31 cellular contexts compared by ENCODE assay signal in genomic region chr2:147808520-147808919, GRCh38.
"Had no signal": no experiment of that assay in that cellular context is flagged by ENCODE, and none has a peak within 500 bp of the region (broad histone marks: within the 10 kb centered on the region; RNA-seq: fewer than 3 reads in every experiment).

No MANE protein-coding gene starts in this region.

- H3K4me3 ChIP-seq: esophagus squamous epithelium, gastroesophageal sphincter had no signal

- H3K27me3 ChIP-seq: brain microvascular endothelial cell, esophagus squamous epithelium, gastroesophageal sphincter had no signal

- H3K36me3 Mint-ChIP-seq: activated naive CD4-positive, alpha-beta T cell treated with anti-CD3 and anti-CD28 coated beads, Interleukin-2, amount 10 ng/mL, durations not matched to agents 7 days and 5 days; activated naive CD4-positive, alpha-beta T cell treated with anti-CD3 and anti-CD28 coated beads, Interleukin-2, amount 50 U/mL, for 72 hours; activated naive CD8-positive, alpha-beta T cell treated with anti-CD3 and anti-CD28 coated beads, Interleukin-2, amount 10 ng/mL, durations not matched to agents 7 days and 5 days; WTC11 had no signal

- H3K9me3 Mint-ChIP-seq: activated CD4-positive, alpha-beta T cell treated with anti-CD3 and anti-CD28 coated beads, Interleukin-2, amount 10 ng/mL, durations not matched to agents 7 days and 5 days; activated naive CD4-positive, alpha-beta T cell treated with anti-CD3 and anti-CD28 coated beads, Interleukin-2, amount 10 ng/mL, durations not matched to agents 7 days and 5 days; activated naive CD4-positive, alpha-beta T cell treated with anti-CD3 and anti-CD28 coated beads, Interleukin-2, amount 50 U/mL, for 72 hours; activated T-cell treated with anti-CD3 and anti-CD28 coated beads, Interleukin-2, amount 50 U/mL, for 24 hours; activated T-cell treated with anti-CD3 and anti-CD28 coated beads, Interleukin-2, amount 50 U/mL, for 72 hours; WTC11 had no signal

- H3K36me3 ChIP-seq: brain microvascular endothelial cell, esophagus squamous epithelium, gastroesophageal sphincter had no signal

- H3K4me3 Mint-ChIP-seq: activated CD4-positive, alpha-beta memory T cell treated with anti-CD3 and anti-CD28 coated beads, Interleukin-2, amount 10 ng/mL, durations not matched to agents 7 days and 5 days; activated CD4-positive, alpha-beta T cell treated with anti-CD3 and anti-CD28 coated beads, Interleukin-2, amount 10 ng/mL, durations not matched to agents 7 days and 5 days; activated naive CD4-positive, alpha-beta T cell treated with anti-CD3 and anti-CD28 coated beads, Interleukin-2, amount 10 ng/mL, durations not matched to agents 7 days and 5 days; activated naive CD8-positive, alpha-beta T cell treated with anti-CD3 and anti-CD28 coated beads, Interleukin-2, amount 10 ng/mL, durations not matched to agents 7 days and 5 days; activated T-cell treated with anti-CD3 and anti-CD28 coated beads, Interleukin-2, amount 50 U/mL, for 24 hours; activated T-cell treated with anti-CD3 and anti-CD28 coated beads, Interleukin-2, amount 50 U/mL, for 72 hours; WTC11 had no signal

- FAIRE-seq: bronchial epithelial cell, colon, endometrium, endothelial cell of umbilical vein, TTC549 had no signal

- H3K27ac ChIP-seq: brain microvascular endothelial cell, epithelial cell of prostate, gastroesophageal sphincter, VCaP had no signal

- H3K4me1 ChIP-seq: gastroesophageal sphincter had no signal

- DNase-seq: activated CD4-positive, alpha-beta memory T cell treated with anti-CD3 and anti-CD28 coated beads, Interleukin-2, amount 10 ng/mL, durations not matched to agents 7 days and 5 days; activated CD4-positive, alpha-beta T cell treated with anti-CD3 and anti-CD28 coated beads for 1 hour; activated CD4-positive, alpha-beta T cell treated with anti-CD3 and anti-CD28 coated beads for 4 hours; activated CD4-positive, alpha-beta T cell treated with anti-CD3 and anti-CD28 coated beads, Interleukin-2, amount 10 ng/mL, durations not matched to agents 7 days and 5 days; activated CD4-positive, alpha-beta T cell treated with anti-CD3 and anti-CD28 coated beads, Interleukin-2, amount 50 U/mL, for 4 hours; activated CD8-positive, alpha-beta memory T cell treated with anti-CD3 and anti-CD28 coated beads, Interleukin-2, amount 50 U/mL, for 48 hours; activated gamma-delta T cell; activated naive CD4-positive, alpha-beta T cell; activated naive CD4-positive, alpha-beta T cell treated with anti-CD3 and anti-CD28 coated beads, Interleukin-2, amount 10 ng/mL, durations not matched to agents 7 days and 5 days; activated naive CD8-positive, alpha-beta T cell treated with anti-CD3 and anti-CD28 coated beads, Interleukin-2, amount 10 ng/mL, durations not matched to agents 7 days and 5 days; activated T-cell treated with anti-CD3 and anti-CD28 coated beads for 4 hours; activated T-cell treated with anti-CD3 and anti-CD28 coated beads, Interleukin-2, amount 50 U/mL, for 24 hours; activated T-cell treated with anti-CD3 and anti-CD28 coated beads, Interleukin-2, amount 50 U/mL, for 72 hours; anterior cingulate cortex; brain microvascular endothelial cell; cortex of kidney; dermis blood vessel endothelial cell; effector CD8-positive, alpha-beta T cell; esophagus squamous epithelium; foreskin melanocyte; T-helper 2 cell had no signal

- H3K27me3 Mint-ChIP-seq: activated CD4-positive, alpha-beta memory T cell treated with anti-CD3 and anti-CD28 coated beads, Interleukin-2, amount 10 ng/mL, durations not matched to agents 7 days and 5 days; activated naive CD8-positive, alpha-beta T cell treated with anti-CD3 and anti-CD28 coated beads, Interleukin-2, amount 10 ng/mL, durations not matched to agents 7 days and 5 days; activated T-cell treated with anti-CD3 and anti-CD28 coated beads, Interleukin-2, amount 50 U/mL, for 24 hours had no signal

- H3K27ac Mint-ChIP-seq: activated CD4-positive, alpha-beta memory T cell treated with anti-CD3 and anti-CD28 coated beads, Interleukin-2, amount 10 ng/mL, durations not matched to agents 7 days and 5 days; activated CD4-positive, alpha-beta T cell treated with anti-CD3 and anti-CD28 coated beads, Interleukin-2, amount 10 ng/mL, durations not matched to agents 7 days and 5 days; activated naive CD4-positive, alpha-beta T cell treated with anti-CD3 and anti-CD28 coated beads, Interleukin-2, amount 10 ng/mL, durations not matched to agents 7 days and 5 days; activated naive CD4-positive, alpha-beta T cell treated with anti-CD3 and anti-CD28 coated beads, Interleukin-2, amount 50 U/mL, for 72 hours; activated naive CD8-positive, alpha-beta T cell treated with anti-CD3 and anti-CD28 coated beads, Interleukin-2, amount 10 ng/mL, durations not matched to agents 7 days and 5 days; activated T-cell treated with anti-CD3 and anti-CD28 coated beads, Interleukin-2, amount 50 U/mL, for 24 hours; activated T-cell treated with anti-CD3 and anti-CD28 coated beads, Interleukin-2, amount 50 U/mL, for 72 hours; WTC11 had no signal

- H3K9me3 ChIP-seq: esophagus squamous epithelium, gastroesophageal sphincter had no signal

- H3K4me1 Mint-ChIP-seq: activated CD4-positive, alpha-beta memory T cell treated with anti-CD3 and anti-CD28 coated beads, Interleukin-2, amount 10 ng/mL, durations not matched to agents 7 days and 5 days; activated CD4-positive, alpha-beta T cell treated with anti-CD3 and anti-CD28 coated beads, Interleukin-2, amount 10 ng/mL, durations not matched to agents 7 days and 5 days had no signal

- ATAC-seq: activated naive CD4-positive, alpha-beta T cell treated with anti-CD3 and anti-CD28 coated beads, Interleukin-2, amount 50 U/mL, for 72 hours; activated T-cell treated with anti-CD3 and anti-CD28 coated beads, Interleukin-2, amount 50 U/mL, for 72 hours; gastroesophageal sphincter; WTC11 had no signal
